2 cellular contexts compared by ENCODE assay signal in genomic region chr18:39966275-39966674, GRCh38.
TF ChIP-seq lines count a peak whose summit lies in the region.

No MANE protein-coding gene starts in this region.

TF ChIP-seq in HCT116, 20 proteins besides CTCF, POLR2A, EP300 and RAD21 (continued from another document):
- TF ChIP-seq ATF3 (IDR thresholded peaks at IDR 0.05) (no peak), CEBPB (IDR thresholded peaks at IDR 0.05; ENCODE audit: low read depth) (no peak), ELF1 (IDR thresholded peaks at IDR 0.05; ENCODE audit: borderline replicate concordance, low read depth) (no peak), SIN3A (IDR thresholded peaks at IDR 0.05; ENCODE audit: low read depth) (no peak)

TF ChIP-seq in WTC11, 78 proteins besides CTCF, POLR2A, EP300 and RAD21:
- no peak for TF ChIP-seq AR (CRISPR knock-in tag; IDR thresholded peaks at IDR 0.05)
- no peak for TF ChIP-seq RORB (CRISPR knock-in tag; IDR thresholded peaks at IDR 0.05)
TF ChIP-seq in WTC11: peak in this region for 0.
